8 cellular contexts compared by ENCODE assay signal in genomic region chr16:19555186-19555937, GRCh38.
DNase-seq lines count a peak whose midpoint lies in the region; ATAC-seq lines count a peak whose summit lies in the region.

VPS35L (plus strand) TSS chr16:19555703; CDS start chr16:19555730, 27 bp downstream.

- ATAC-seq in GM19025 (IDR thresholded peaks at IDR 0.05; ENCODE audit: low read depth, unreplicated experiment) = peak; percentile 96
- peak; percentile 93 for ATAC-seq in HG03342 (IDR thresholded peaks at IDR 0.05; ENCODE audit: unreplicated experiment)

- DNase-seq in AG20443 (ENCODE audit: low spot score) (peak; percentile 99), NCI-H446 (lab: John Stamatoyannopoulos, UW) (peak; percentile 93 to 96), cerebellar nuclear complex (lab: John Stamatoyannopoulos, UW) (peak; percentile 68 to 86), islet precursor cell (peak; percentile 100)
- DNase-seq in activated CD4-positive, CD25-positive, alpha-beta regulatory T cell treated with anti-CD3 and anti-CD28 coated beads, Interleukin-2, amount 50 U/mL, for 72 hours = peak; percentile 96
- peak; percentile 93 to 95 (median 93) for DNase-seq in stimulated activated CD4-positive, alpha-beta T cell treated with anti-CD3 and anti-CD28 coated beads, Interleukin-12 subunit alpha, Interleukin-12 subunit beta, amount 100 ng/mL, for 48 hours (ENCODE audit: low read depth in 2 of 3, low spot score in 1 of 3)

Comparison
In these comparisons a context has a peak if more than half of its experiments do, and no peak if none do; other contexts are left out.
1. Peak in every context shown above with its lines: DNase-seq and ATAC-seq.